15 cellular contexts compared by ENCODE assay signal in genomic region chr22:39504071-39504470, GRCh38. TPM values are rescaled to one million over a fixed set of nuclear protein-coding genes. Genes with fewer than 3 reads are reported as not detected.
DNase-seq lines count a peak whose midpoint lies in the region; ATAC-seq, FAIRE-seq and TF ChIP-seq lines count a peak whose summit lies in the region.
"Had no signal": no experiment of that assay in that cellular context is flagged by ENCODE, and none has a peak within 500 bp of the region (broad histone marks: within the 10 kb centered on the region; RNA-seq: fewer than 3 reads in every experiment).

No MANE protein-coding gene starts in this region.

- H3K36me3 Mint-ChIP-seq in Caco-2 (ENCODE audit: insufficient read depth, unreplicated experiment) (peaks cover 69% of the 10 kb centered on the region), activated B cell treated with CpG ODN at 0.5 μM for 24 hours (ENCODE audit: low read depth) (peaks cover 50% of the 10 kb centered on the region)

- H3K9ac ChIP-seq in HepG2 (ENCODE audit: insufficient read depth, low read depth, low read length) (no peak overlapping the region; the same call in 1 of the 2 replicates), colonic mucosa (ENCODE audit: low read depth in 2 of 2, low read length in 2 of 2) (peak overlapping the region in 1 of 2 donors; percentile 90)

- H3K4me1 ChIP-seq in ACC112 (ENCODE audit: control insufficient read depth, insufficient read depth, low read length, unreplicated experiment) (peaks cover 12% of the 10 kb centered on the region), Caco-2 (peaks cover 6% of the 10 kb centered on the region), HepG2 (ENCODE audit: insufficient read depth, low read length) (peaks cover 58% of the 10 kb centered on the region), colonic mucosa (peaks cover 6% of the 10 kb centered on the region)

- peak overlapping the region; percentile 89 for H3K4me2 ChIP-seq in HepG2 (ENCODE audit: low read depth, low read length)

- FAIRE-seq in HepG2 (lab: Jason Lieb, UNC), result no peak

- TF ChIP-seq RAD21 in HepG2 (CRISPR knock-in tag; IDR thresholded peaks at IDR 0.05), result no peak

- H3K9me3 ChIP-seq in Caco-2 (no peaks in the 10 kb centered on the region), HepG2 (ENCODE audit: low read length) (no peaks in the 10 kb centered on the region), colonic mucosa (no peaks in the 10 kb centered on the region)

- in situ Hi-C loops in HepG2 (cut with HindIII; ENCODE audit: extremely low pct_ligation_motif_present, low pct_unique_long_range_greater_than_20kb), result no loop called here

- H3K27me3 Mint-ChIP-seq in Caco-2 (ENCODE audit: insufficient read depth, unreplicated experiment) (no peaks in the 10 kb centered on the region), activated B cell treated with CpG ODN at 0.5 μM for 24 hours (no peaks in the 10 kb centered on the region)

- peaks cover 10% of the 10 kb centered on the region for H4K20me1 ChIP-seq in HepG2 (ENCODE audit: insufficient read depth, low read length)

- H3K36me3 ChIP-seq in ACC112 (ENCODE audit: insufficient read depth, low read length) (no peaks in the 10 kb centered on the region), Caco-2 (ENCODE audit: control insufficient read depth, insufficient read depth, low read length) (peaks cover 2% of the 10 kb centered on the region), HepG2 (replicated peaks in 1 of 2; ENCODE audit: control insufficient read depth in 1 of 2, insufficient read depth in 2 of 2, low read length in 2 of 2) (peaks cover 13 to 48% of the 10 kb centered on the region in 2 experiments), colonic mucosa (peaks cover 13% of the 10 kb centered on the region)

- no TSS peak for BruUV-seq in Caco-2 (replicated peaks; lab: Mats Ljungman, UMichigan)
- BruUV-seq in HepG2 (replicated peaks; lab: Mats Ljungman, UMichigan), result no TSS peak

- H3K4me1 Mint-ChIP-seq in Caco-2 (ENCODE audit: low read depth, unreplicated experiment) (peaks cover 23% of the 10 kb centered on the region), activated B cell treated with CpG ODN at 0.5 μM for 24 hours (peaks cover 38% of the 10 kb centered on the region)

- H3K9me3 Mint-ChIP-seq in Caco-2 (ENCODE audit: unreplicated experiment) (no peaks in the 10 kb centered on the region), activated B cell treated with CpG ODN at 0.5 μM for 24 hours (no peaks in the 10 kb centered on the region)

- no peak for TF ChIP-seq CTCF in Caco-2 (IDR thresholded peaks at IDR 0.05; ENCODE audit: insufficient read depth in 1 of 2, low read depth in 1 of 2, low read length in 1 of 2, severe bottlenecking in 1 of 2, unreplicated experiment in 1 of 2)
- no peak for TF ChIP-seq CTCF in activated B cell treated with CpG ODN at 0.5 μM for 24 hours (IDR thresholded peaks at IDR 0.05)
- TF ChIP-seq CTCF in HepG2 (CRISPR knock-in tag; IDR thresholded peaks at IDR 0.05), result no peak
- no peak for TF ChIP-seq CTCF in colonic mucosa (IDR thresholded peaks at IDR 0.05)

- CTCF ChIA-PET in Caco-2 (lab: Charles Lee), result no interaction called here
- CTCF ChIA-PET in activated B cell treated with CpG ODN at 0.5 μM for 24 hours (lab: Charles Lee), result interaction anchor here (0.6 to 4.4 kb wide), 2 partner anchors 10 to 104 kb away, joined by 3 to 18 read pairs; partner anchors contain the start of gene TAB1
- CTCF ChIA-PET in HepG2 (lab: Yijun Ruan, JAX; ENCODE audit: low intra/inter-chr PET ratio, low total read pairs), result no interaction called here

- H3K79me2 ChIP-seq in ACC112 (ENCODE audit: control insufficient read depth, insufficient read depth, low read length, unreplicated experiment) (peaks cover 46% of the 10 kb centered on the region), HepG2 (ENCODE audit: insufficient read depth, low read length) (peaks cover 61% of the 10 kb centered on the region)

- 96% methylated on average over 16 of the region's 16 CpGs for WGBS in HepG2 (ENCODE audit: low lambda C conversion rate)

- intact Hi-C loops in Caco-2 (cut with micrococcal nuclease; ENCODE audit: unreplicated experiment), result loop anchor here (5.0 kb wide), 1 partner anchor 42 kb away; no protein-coding TSS in a partner anchor
- intact Hi-C loops in activated B cell treated with CpG ODN at 0.5 μM for 24 hours (cut with micrococcal nuclease), result no loop called here
- intact Hi-C loops in HepG2 (cut with micrococcal nuclease; ENCODE audit: unreplicated experiment), result no loop called here
- intact Hi-C loops in colonic mucosa (cut with DNase I), result no loop called here

- H3K27me3 ChIP-seq in ACC112 (ENCODE audit: insufficient read depth, low read length) (no peaks in the 10 kb centered on the region), Caco-2 (replicated peaks; ENCODE audit: control insufficient read depth, insufficient read depth, low read length) (no peaks in the 10 kb centered on the region), HepG2 (ENCODE audit: control insufficient read depth in 1 of 2, insufficient read depth in 2 of 2, low read length in 2 of 2) (no peaks in the 10 kb centered on the region), colonic mucosa (no peaks in the 10 kb centered on the region)

- H3K27ac ChIP-seq in ACC112 (ENCODE audit: low read depth, low read length), result no peak overlapping the region
- H3K27ac ChIP-seq in HepG2 (ENCODE audit: extremely low read length, insufficient read depth, low read length), result no peak overlapping the region
- H3K27ac ChIP-seq in caudate nucleus (ENCODE audit: low read depth, low read length), result no peak overlapping the region
- H3K27ac ChIP-seq in colonic mucosa, result no peak overlapping the region

- H3K4me3 ChIP-seq in ACC112 (ENCODE audit: low read depth, low read length), result peak overlapping the region; percentile 89; the same call in 1 of the 2 replicates
- H3K4me3 ChIP-seq in Caco-2 (ENCODE audit: low read depth, low read length), result no peak overlapping the region
- H3K4me3 ChIP-seq in HepG2 (replicated peaks in 1 of 3; ENCODE audit: insufficient read depth in 1 of 3, low read depth in 2 of 3, low read length in 3 of 3), result peak overlapping the region in 1 of 3 experiments; percentile 80; a peak in 1 of 6 replicates
- no peak overlapping the region for H3K4me3 ChIP-seq in colonic mucosa

- no peak for DNase-seq in Caco-2
- no peak for DNase-seq in activated B cell treated with CpG ODN at 0.5 μM for 24 hours
- no peak for DNase-seq in HepG2 (ENCODE audit: low spot score)
- DNase-seq in caudate nucleus (lab: John Stamatoyannopoulos, UW), result no peak
- no peak for DNase-seq in HPDE6-E6E7 (ENCODE audit: extremely low spot score)
- no peak for DNase-seq in colonic mucosa
- DNase-seq: activated CD4-positive, alpha-beta T cell treated with anti-CD3 and anti-CD28 coated beads for 1 hour; amniotic stem cell; C1 segment of cervical spinal cord; NCI-H1092 treated with DMSO at 0.1 percent for 48 hours; NCI-H510A treated with DMSO at 0.1 percent for 48 hours; SHP77; stimulated activated CD4-positive, alpha-beta T cell treated with anti-CD3 and anti-CD28 coated beads, Interleukin-4, amount 100 ng/mL, for 24 hours had no signal

- TF ChIP-seq POLR2A in HepG2 (IDR thresholded peaks at IDR 0.05; ENCODE audit: insufficient read depth in 1 of 2, low read depth in 2 of 2, low read length in 2 of 2), result no peak

- ATAC-seq in activated B cell treated with CpG ODN at 0.5 μM for 24 hours (ENCODE audit: low read depth) (no peak), HepG2 (no peak), GM18858 (IDR thresholded peaks at IDR 0.05; ENCODE audit: unreplicated experiment) (no peak)

- POLR2A ChIA-PET in Caco-2 (lab: Charles Lee) (no interaction called here), activated B cell treated with CpG ODN at 0.5 μM for 24 hours (lab: Charles Lee) (interaction anchor here (1.4 to 4.3 kb wide), 3 partner anchors 13 to 540 kb away, joined by 4 to 86 read pairs (median 20); partner anchors contain the start of gene ATF4), HepG2 (lab: Yijun Ruan, JAX) (interaction anchor here (1.1 to 9.1 kb wide), 6 partner anchors 10 to 540 kb away, joined by 3 to 167 read pairs (median 28); partner anchors contain the start of genes ATF4 and RPS19BP1)

- H3K4me3 Mint-ChIP-seq in Caco-2 (ENCODE audit: unreplicated experiment), result peak overlapping the region; percentile 78
- H3K4me3 Mint-ChIP-seq in activated B cell treated with CpG ODN at 0.5 μM for 24 hours, result peak overlapping the region; percentile 95

- TF ChIP-seq EP300 in HepG2 (IDR thresholded peaks at IDR 0.05; ENCODE audit: low read depth in 2 of 2, low read length in 2 of 2), result no peak
- TF ChIP-seq EP300 in HepG2 (CRISPR knock-in tag; IDR thresholded peaks at IDR 0.05; ENCODE audit: borderline replicate concordance), result no peak

- H3K27ac Mint-ChIP-seq in Caco-2 (ENCODE audit: unreplicated experiment) (no peak overlapping the region), activated B cell treated with CpG ODN at 0.5 μM for 24 hours (no peak overlapping the region)

- H2AFZ ChIP-seq in ACC112 (ENCODE audit: low read length, unreplicated experiment) (no peak overlapping the region), HepG2 (ENCODE audit: low read length) (no peak overlapping the region)

RNA-seq across cellular contexts. Expression of gene MIEF1, which starts 2.0 kb away (rescaled TPM):
- 47.4 and 49.4 TPM in 2 replicates for total RNA-seq in Caco-2 (2022)
- 38.2 and 41.3 TPM in 2 replicates for total RNA-seq in activated B cell treated with CpG ODN at 0.5 μM for 24 hours
- 34.8 and 41.4 TPM in 2 replicates for total RNA-seq in HepG2 (2016; rRNA removed; fragmentation: Illumina TruSeq; extraction: Trizol)
- 5.5 and 6.5 TPM in 2 replicates for total RNA-seq in HepG2 (2016; cell fraction: cytosol; rRNA removed; fragmentation: Illumina TruSeq; extraction: Trizol; ENCODE audit: low read depth)
- total RNA-seq in HepG2 (2016; cell fraction: insoluble cytoplasmic fraction; rRNA removed; fragmentation: Illumina TruSeq; extraction: Trizol), result 33.7 and 36.8 TPM in 2 replicates
- total RNA-seq in HepG2 (2016; cell fraction: membrane; rRNA removed; fragmentation: Illumina TruSeq; extraction: Trizol), result 22.9 and 23.9 TPM in 2 replicates
- 26.2 and 27.8 TPM in 2 replicates for total RNA-seq in HepG2 (2016; cell fraction: nucleus; rRNA removed; fragmentation: Illumina TruSeq; extraction: Trizol)
- 21.7 and 22.3 TPM in 2 replicates for polyA plus RNA-seq in HepG2 (2011; rRNA removed)
- 19.7 and 20.6 TPM in 2 replicates for polyA plus RNA-seq in HepG2 (2011; cell fraction: cytosol; rRNA removed)
- polyA plus RNA-seq in HepG2 (2011; cell fraction: nucleus; rRNA removed), result 24.5 and 25.2 TPM in 2 replicates
- polyA plus RNA-seq in HepG2 (2012), result 28.6 and 29.6 TPM in 2 replicates
- polyA plus RNA-seq in HepG2 (2016; cell fraction: cytosol; fragmentation: Illumina TruSeq; extraction: Trizol; ENCODE audit: low read depth), result 2.6 and 3.1 TPM in 2 replicates
- 31.2 and 35.5 TPM in 2 replicates for polyA plus RNA-seq in HepG2 (2016; cell fraction: insoluble cytoplasmic fraction; fragmentation: Illumina TruSeq; extraction: Trizol; ENCODE audit: low read depth)
- 11.4 and 11.8 TPM in 2 replicates for polyA plus RNA-seq in HepG2 (2016; cell fraction: membrane; fragmentation: Illumina TruSeq; extraction: Trizol; ENCODE audit: low read depth)
- 32.6 and 32.8 TPM in 2 replicates for polyA plus RNA-seq in HepG2 (2016; cell fraction: nucleus; fragmentation: Illumina TruSeq; extraction: Trizol; ENCODE audit: insufficient read depth, low read depth)
- 36.4 and 63.8 TPM in 2 replicates for polyA minus RNA-seq in HepG2 (2011; rRNA and poly(A)+ RNA removed; ENCODE audit: low replicate concordance)
- 19.3 and 21.8 TPM in 2 replicates for polyA minus RNA-seq in HepG2 (2011; cell fraction: cytosol; rRNA and poly(A)+ RNA removed)
- 27.2 and 33.9 TPM in 2 replicates for polyA minus RNA-seq in HepG2 (2011; cell fraction: nucleus; rRNA and poly(A)+ RNA removed)
- 10 to 100 TPM; 28.6 to 36.6 TPM for total RNA-seq in colonic mucosa

RNA-seq across cellular contexts. Expression of gene ATF4, which starts 16.3 kb away (rescaled TPM):
- total RNA-seq in Caco-2 (2022) (610 and 647 TPM in 2 replicates), activated B cell treated with CpG ODN at 0.5 μM for 24 hours (363 and 368 TPM in 2 replicates), HepG2 (2016; rRNA removed; fragmentation: Illumina TruSeq; extraction: Trizol) (442 and 486 TPM in 2 replicates), colonic mucosa (100 to 1,000 TPM; 279 to 302 TPM)
- 489 and 519 TPM in 2 replicates for total RNA-seq in HepG2 (2016; cell fraction: cytosol; rRNA removed; fragmentation: Illumina TruSeq; extraction: Trizol; ENCODE audit: low read depth)
- 409 and 471 TPM in 2 replicates for total RNA-seq in HepG2 (2016; cell fraction: insoluble cytoplasmic fraction; rRNA removed; fragmentation: Illumina TruSeq; extraction: Trizol)
- total RNA-seq in HepG2 (2016; cell fraction: membrane; rRNA removed; fragmentation: Illumina TruSeq; extraction: Trizol), result 1,028 and 1,060 TPM in 2 replicates
- 286 and 328 TPM in 2 replicates for total RNA-seq in HepG2 (2016; cell fraction: nucleus; rRNA removed; fragmentation: Illumina TruSeq; extraction: Trizol)
- 1,157 and 1,297 TPM in 2 replicates for polyA plus RNA-seq in HepG2 (2011; rRNA removed)
- 1,218 and 1,254 TPM in 2 replicates for polyA plus RNA-seq in HepG2 (2011; cell fraction: cytosol; rRNA removed)
- polyA plus RNA-seq in HepG2 (2011; cell fraction: nucleus; rRNA removed), result 1,279 and 1,395 TPM in 2 replicates
- 465 and 610 TPM in 2 replicates for polyA plus RNA-seq in HepG2 (2012)
- polyA plus RNA-seq in HepG2 (2016; cell fraction: cytosol; fragmentation: Illumina TruSeq; extraction: Trizol; ENCODE audit: low read depth), result 745 and 811 TPM in 2 replicates
- 563 and 623 TPM in 2 replicates for polyA plus RNA-seq in HepG2 (2016; cell fraction: insoluble cytoplasmic fraction; fragmentation: Illumina TruSeq; extraction: Trizol; ENCODE audit: low read depth)
- 1,265 and 1,282 TPM in 2 replicates for polyA plus RNA-seq in HepG2 (2016; cell fraction: membrane; fragmentation: Illumina TruSeq; extraction: Trizol; ENCODE audit: low read depth)
- polyA plus RNA-seq in HepG2 (2016; cell fraction: nucleus; fragmentation: Illumina TruSeq; extraction: Trizol; ENCODE audit: insufficient read depth, low read depth), result 710 and 725 TPM in 2 replicates
- polyA minus RNA-seq in HepG2 (2011; rRNA and poly(A)+ RNA removed; ENCODE audit: low replicate concordance), result 242 and 314 TPM in 2 replicates
- polyA minus RNA-seq in HepG2 (2011; cell fraction: cytosol; rRNA and poly(A)+ RNA removed), result 175 and 193 TPM in 2 replicates
- polyA minus RNA-seq in HepG2 (2011; cell fraction: nucleus; rRNA and poly(A)+ RNA removed), result 213 and 242 TPM in 2 replicates

RNA-seq across cellular contexts. Expression of gene RPS19BP1, which starts 28.5 kb away (rescaled TPM):
- total RNA-seq in Caco-2 (2022) (85.8 and 88.0 TPM in 2 replicates), activated B cell treated with CpG ODN at 0.5 μM for 24 hours (67.7 and 79.0 TPM in 2 replicates), HepG2 (2016; rRNA removed; fragmentation: Illumina TruSeq; extraction: Trizol) (81.3 and 88.2 TPM in 2 replicates), colonic mucosa (100 to 1,000 TPM in 1 of 2 donors, 10 to 100 TPM in 1; 61.4 to 111 TPM)
- 128 and 142 TPM in 2 replicates for total RNA-seq in HepG2 (2016; cell fraction: cytosol; rRNA removed; fragmentation: Illumina TruSeq; extraction: Trizol; ENCODE audit: low read depth)
- total RNA-seq in HepG2 (2016; cell fraction: insoluble cytoplasmic fraction; rRNA removed; fragmentation: Illumina TruSeq; extraction: Trizol), result 77.0 and 92.6 TPM in 2 replicates
- total RNA-seq in HepG2 (2016; cell fraction: membrane; rRNA removed; fragmentation: Illumina TruSeq; extraction: Trizol), result 138 and 159 TPM in 2 replicates
- 32.9 and 36.8 TPM in 2 replicates for total RNA-seq in HepG2 (2016; cell fraction: nucleus; rRNA removed; fragmentation: Illumina TruSeq; extraction: Trizol)
- polyA plus RNA-seq in HepG2 (2011; rRNA removed), result 44.3 and 47.8 TPM in 2 replicates
- polyA plus RNA-seq in HepG2 (2011; cell fraction: cytosol; rRNA removed), result 48.9 and 72.7 TPM in 2 replicates
- polyA plus RNA-seq in HepG2 (2011; cell fraction: nucleus; rRNA removed), result 39.6 and 43.4 TPM in 2 replicates
- 22.5 and 32.4 TPM in 2 replicates for polyA plus RNA-seq in HepG2 (2012)
- 155 and 179 TPM in 2 replicates for polyA plus RNA-seq in HepG2 (2016; cell fraction: cytosol; fragmentation: Illumina TruSeq; extraction: Trizol; ENCODE audit: low read depth)
- 84.3 and 101 TPM in 2 replicates for polyA plus RNA-seq in HepG2 (2016; cell fraction: insoluble cytoplasmic fraction; fragmentation: Illumina TruSeq; extraction: Trizol; ENCODE audit: low read depth)
- 130 and 146 TPM in 2 replicates for polyA plus RNA-seq in HepG2 (2016; cell fraction: membrane; fragmentation: Illumina TruSeq; extraction: Trizol; ENCODE audit: low read depth)
- 72.3 and 78.7 TPM in 2 replicates for polyA plus RNA-seq in HepG2 (2016; cell fraction: nucleus; fragmentation: Illumina TruSeq; extraction: Trizol; ENCODE audit: insufficient read depth, low read depth)
- polyA minus RNA-seq in HepG2 (2011; rRNA and poly(A)+ RNA removed; ENCODE audit: low replicate concordance), result 8.8 and 14.5 TPM in 2 replicates
- 7.8 and 8.0 TPM in 2 replicates for polyA minus RNA-seq in HepG2 (2011; cell fraction: cytosol; rRNA and poly(A)+ RNA removed)
- polyA minus RNA-seq in HepG2 (2011; cell fraction: nucleus; rRNA and poly(A)+ RNA removed), result 12.2 and 13.9 TPM in 2 replicates

RNA-seq across cellular contexts. Expression of gene MGAT3, which starts 47.3 kb away (rescaled TPM):
- total RNA-seq in Caco-2 (2022) (15.5 and 16.6 TPM in 2 replicates), activated B cell treated with CpG ODN at 0.5 μM for 24 hours (41.5 and 43.4 TPM in 2 replicates), HepG2 (2016; rRNA removed; fragmentation: Illumina TruSeq; extraction: Trizol) (0.15 TPM in 1 of 2 replicates, not detected in the other), colonic mucosa (10 to 100 TPM in 1 of 2 donors, 1 to 10 TPM in 1; 8.9 to 19.1 TPM)
- total RNA-seq in HepG2 (2016; cell fraction: cytosol; rRNA removed; fragmentation: Illumina TruSeq; extraction: Trizol; ENCODE audit: low read depth), result not detected in 2 replicates
- 0.02 TPM in 1 of 2 replicates, not detected in the other for total RNA-seq in HepG2 (2016; cell fraction: insoluble cytoplasmic fraction; rRNA removed; fragmentation: Illumina TruSeq; extraction: Trizol)
- total RNA-seq in HepG2 (2016; cell fraction: membrane; rRNA removed; fragmentation: Illumina TruSeq; extraction: Trizol), result not detected in 2 replicates
- total RNA-seq in HepG2 (2016; cell fraction: nucleus; rRNA removed; fragmentation: Illumina TruSeq; extraction: Trizol), result not detected in 2 replicates
- polyA plus RNA-seq in HepG2 (2011; rRNA removed), result 0.04 and 0.11 TPM in 2 replicates
- 0.03 and 0.11 TPM in 2 replicates for polyA plus RNA-seq in HepG2 (2011; cell fraction: cytosol; rRNA removed)
- polyA plus RNA-seq in HepG2 (2011; cell fraction: nucleus; rRNA removed), result 0.05 and 0.13 TPM in 2 replicates
- polyA plus RNA-seq in HepG2 (2012), result 0.08 and 0.09 TPM in 2 replicates
- not detected in 2 replicates for polyA plus RNA-seq in HepG2 (2016; cell fraction: cytosol; fragmentation: Illumina TruSeq; extraction: Trizol; ENCODE audit: low read depth)
- polyA plus RNA-seq in HepG2 (2016; cell fraction: insoluble cytoplasmic fraction; fragmentation: Illumina TruSeq; extraction: Trizol; ENCODE audit: low read depth), result not detected in 2 replicates
- polyA plus RNA-seq in HepG2 (2016; cell fraction: membrane; fragmentation: Illumina TruSeq; extraction: Trizol; ENCODE audit: low read depth), result not detected in 2 replicates
- 0.11 TPM in 1 of 2 replicates, not detected in the other for polyA plus RNA-seq in HepG2 (2016; cell fraction: nucleus; fragmentation: Illumina TruSeq; extraction: Trizol; ENCODE audit: insufficient read depth, low read depth)
- polyA minus RNA-seq in HepG2 (2011; rRNA and poly(A)+ RNA removed; ENCODE audit: low replicate concordance), result 0.10 and 0.33 TPM in 2 replicates
- 0.20 TPM in 1 of 2 replicates, not detected in the other for polyA minus RNA-seq in HepG2 (2011; cell fraction: cytosol; rRNA and poly(A)+ RNA removed)
- not detected in 2 replicates for polyA minus RNA-seq in HepG2 (2011; cell fraction: nucleus; rRNA and poly(A)+ RNA removed)
